1 cellular context compared by ENCODE assay signal in the genomic region with DNA sequence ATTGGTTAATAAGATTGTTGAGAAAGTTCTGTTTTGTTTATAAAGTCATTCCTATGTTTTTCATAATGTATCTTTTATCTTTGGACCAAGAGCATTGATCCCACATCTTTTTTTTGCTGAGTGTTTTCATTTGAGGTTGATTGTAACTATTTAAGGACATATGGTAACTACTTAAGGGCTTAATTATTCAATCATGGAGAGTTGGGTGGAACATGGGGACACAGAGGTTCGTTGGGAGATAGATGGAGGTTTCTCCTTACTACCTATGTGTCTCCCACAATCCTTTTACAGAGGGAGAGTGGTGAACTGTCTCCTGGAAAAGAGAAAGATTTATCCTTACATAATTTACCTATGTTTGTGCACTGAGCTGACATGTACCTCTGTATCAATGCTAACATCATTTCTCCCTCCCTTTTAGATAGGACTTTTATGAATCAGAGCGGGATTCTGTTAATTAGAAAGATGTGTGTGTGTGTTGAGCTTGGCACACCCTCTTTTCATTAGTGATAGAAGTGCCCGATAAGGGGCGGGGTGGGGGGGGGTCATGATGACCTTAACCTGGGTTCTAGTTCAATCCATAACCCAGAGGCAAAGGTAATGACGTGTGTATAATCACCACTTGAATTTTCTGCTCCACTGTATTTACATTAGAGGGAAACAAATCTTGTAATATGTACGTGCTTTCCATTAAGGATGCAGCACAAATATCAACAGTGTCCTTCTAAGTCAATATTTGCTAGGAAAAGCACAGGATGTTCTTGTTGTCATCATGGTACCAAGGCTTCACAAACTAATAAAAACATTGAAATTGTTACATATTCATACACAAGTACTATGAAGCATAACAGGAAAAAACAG.
A peak's percentile ranks its signal among the peaks of the same experiment; 100 is the strongest.
TF ChIP-seq lines count a peak whose summit lies in the region.

No MANE protein-coding gene starts in this region.

TF ChIP-seq in HepG2, 621 proteins besides CTCF, POLR2A, EP300 and RAD21 (continued from another document and continues in another):
- TF ChIP-seq SALL1 (CRISPR knock-in tag; IDR thresholded peaks at IDR 0.05) (peak; percentile 70; the same call in 1 of the 2 replicates), ZNF558 (CRISPR knock-in tag; IDR thresholded peaks at IDR 0.05; ENCODE audit: borderline replicate concordance) (no peak), ZNF776 (CRISPR knock-in tag; IDR thresholded peaks at IDR 0.05) (no peak), RNF2 (conservative IDR thresholded peaks at IDR 0.05; ENCODE audit: low read depth) (no peak), ZBTB8A (CRISPR knock-in tag; IDR thresholded peaks at IDR 0.05; ENCODE audit: borderline replicate concordance, low read depth) (peak; percentile 50; the same call in 1 of the 2 replicates), GLI4 (CRISPR knock-in tag; IDR thresholded peaks at IDR 0.05; ENCODE audit: borderline replicate concordance) (no peak), SOX5 (CRISPR knock-in tag; IDR thresholded peaks at IDR 0.05; ENCODE audit: borderline replicate concordance) (peak; percentile 92), HDAC1 (CRISPR knock-in tag; IDR thresholded peaks at IDR 0.05) (0 out of 2 replicates have a peak, but pooled peaks have one; percentile 19), RFX5 (IDR thresholded peaks at IDR 0.05; ENCODE audit: low read depth, low read length) (no peak), ZNF713 (CRISPR knock-in tag; IDR thresholded peaks at IDR 0.05) (no peak), GATA4 (IDR thresholded peaks at IDR 0.05; ENCODE audit: borderline replicate concordance, low read depth) (peak; percentile 97), MAFG (CRISPR knock-in tag; IDR thresholded peaks at IDR 0.05) (no peak), DMAP1 (CRISPR knock-in tag; IDR thresholded peaks at IDR 0.05) (no peak), REPIN1 (CRISPR knock-in tag; IDR thresholded peaks at IDR 0.05; ENCODE audit: borderline replicate concordance, low read depth) (no peak), PITX1 (CRISPR knock-in tag; IDR thresholded peaks at IDR 0.05) (peak; percentile 75; the same call in 1 of the 2 replicates), ZSCAN9 (CRISPR knock-in tag; IDR thresholded peaks at IDR 0.05; ENCODE audit: borderline replicate concordance) (peak; percentile 38; the same call in 1 of the 2 replicates), ZNF549 (CRISPR knock-in tag; IDR thresholded peaks at IDR 0.05) (no peak), CCDC6 (CRISPR knock-in tag; IDR thresholded peaks at IDR 0.05) (no peak), ZNF235 (CRISPR knock-in tag; IDR thresholded peaks at IDR 0.05; ENCODE audit: borderline replicate concordance) (no peak), ZNF775 (CRISPR knock-in tag; IDR thresholded peaks at IDR 0.05; ENCODE audit: borderline replicate concordance) (no peak), ZNF350 (CRISPR knock-in tag; IDR thresholded peaks at IDR 0.05; ENCODE audit: borderline replicate concordance, low read depth) (no peak), ATAD3A (CRISPR knock-in tag; IDR thresholded peaks at IDR 0.05) (no peak), EHMT2 (IDR thresholded peaks at IDR 0.05; ENCODE audit: borderline replicate concordance, low read depth, low read length) (no peak), MYC (CRISPR knock-in tag; IDR thresholded peaks at IDR 0.05; ENCODE audit: borderline replicate concordance) (no peak), HOXA3 (CRISPR knock-in tag; IDR thresholded peaks at IDR 0.05) (no peak), ATM (IDR thresholded peaks at IDR 0.05; ENCODE audit: borderline replicate concordance) (no peak), SNRNP70 (IDR thresholded peaks at IDR 0.05; ENCODE audit: low read depth, low read length) (no peak), MTA3 (CRISPR knock-in tag; IDR thresholded peaks at IDR 0.05) (no peak), CHCHD3 (CRISPR knock-in tag; IDR thresholded peaks at IDR 0.05) (no peak), SMYD3 (CRISPR knock-in tag; IDR thresholded peaks at IDR 0.05) (no peak), JUND (CRISPR knock-in tag; IDR thresholded peaks at IDR 0.05) (no peak), ZIK1 (CRISPR knock-in tag; IDR thresholded peaks at IDR 0.05; ENCODE audit: borderline replicate concordance, low read depth) (no peak), TSC22D2 (CRISPR knock-in tag; IDR thresholded peaks at IDR 0.05; ENCODE audit: borderline replicate concordance) (no peak), ZMAT3 (CRISPR knock-in tag; conservative IDR thresholded peaks at IDR 0.05) (0 out of 2 replicates have a peak, but pooled peaks have one; percentile 21), SAP130 (CRISPR knock-in tag; IDR thresholded peaks at IDR 0.05; ENCODE audit: low read depth) (peak; percentile 79), MTA1 (CRISPR knock-in tag; IDR thresholded peaks at IDR 0.05; ENCODE audit: borderline replicate concordance) (no peak), ZNF34 (CRISPR knock-in tag; IDR thresholded peaks at IDR 0.05; ENCODE audit: borderline replicate concordance) (no peak), FOXO1 (CRISPR knock-in tag; IDR thresholded peaks at IDR 0.05) (peak; percentile 99), TMF1 (CRISPR knock-in tag; IDR thresholded peaks at IDR 0.05; ENCODE audit: low read depth) (no peak), KDM5A (IDR thresholded peaks at IDR 0.05; ENCODE audit: borderline replicate concordance, low read length) (no peak), EEA1 (CRISPR knock-in tag; IDR thresholded peaks at IDR 0.05; ENCODE audit: borderline replicate concordance) (no peak), FOXM1 (CRISPR knock-in tag; IDR thresholded peaks at IDR 0.05) (no peak), PPARG (CRISPR knock-in tag; conservative IDR thresholded peaks at IDR 0.05) (peak; percentile 88), XRCC5 (optimal IDR thresholded peaks at IDR 0.05; ENCODE audit: low read length) (no peak), FOXJ3 (CRISPR knock-in tag; IDR thresholded peaks at IDR 0.05; ENCODE audit: borderline replicate concordance) (peak; percentile 85)
- TF ChIP-seq, protein P1, sequence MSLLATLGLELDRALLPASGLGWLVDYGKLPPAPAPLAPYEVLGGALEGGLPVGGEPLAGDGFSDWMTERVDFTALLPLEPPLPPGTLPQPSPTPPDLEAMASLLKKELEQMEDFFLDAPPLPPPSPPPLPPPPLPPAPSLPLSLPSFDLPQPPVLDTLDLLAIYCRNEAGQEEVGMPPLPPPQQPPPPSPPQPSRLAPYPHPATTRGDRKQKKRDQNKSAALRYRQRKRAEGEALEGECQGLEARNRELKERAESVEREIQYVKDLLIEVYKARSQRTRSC (CRISPR knock-in tag; IDR thresholded peaks at IDR 0.05; ENCODE audit: low read depth) = no peak
- TF ChIP-seq, protein P2, sequence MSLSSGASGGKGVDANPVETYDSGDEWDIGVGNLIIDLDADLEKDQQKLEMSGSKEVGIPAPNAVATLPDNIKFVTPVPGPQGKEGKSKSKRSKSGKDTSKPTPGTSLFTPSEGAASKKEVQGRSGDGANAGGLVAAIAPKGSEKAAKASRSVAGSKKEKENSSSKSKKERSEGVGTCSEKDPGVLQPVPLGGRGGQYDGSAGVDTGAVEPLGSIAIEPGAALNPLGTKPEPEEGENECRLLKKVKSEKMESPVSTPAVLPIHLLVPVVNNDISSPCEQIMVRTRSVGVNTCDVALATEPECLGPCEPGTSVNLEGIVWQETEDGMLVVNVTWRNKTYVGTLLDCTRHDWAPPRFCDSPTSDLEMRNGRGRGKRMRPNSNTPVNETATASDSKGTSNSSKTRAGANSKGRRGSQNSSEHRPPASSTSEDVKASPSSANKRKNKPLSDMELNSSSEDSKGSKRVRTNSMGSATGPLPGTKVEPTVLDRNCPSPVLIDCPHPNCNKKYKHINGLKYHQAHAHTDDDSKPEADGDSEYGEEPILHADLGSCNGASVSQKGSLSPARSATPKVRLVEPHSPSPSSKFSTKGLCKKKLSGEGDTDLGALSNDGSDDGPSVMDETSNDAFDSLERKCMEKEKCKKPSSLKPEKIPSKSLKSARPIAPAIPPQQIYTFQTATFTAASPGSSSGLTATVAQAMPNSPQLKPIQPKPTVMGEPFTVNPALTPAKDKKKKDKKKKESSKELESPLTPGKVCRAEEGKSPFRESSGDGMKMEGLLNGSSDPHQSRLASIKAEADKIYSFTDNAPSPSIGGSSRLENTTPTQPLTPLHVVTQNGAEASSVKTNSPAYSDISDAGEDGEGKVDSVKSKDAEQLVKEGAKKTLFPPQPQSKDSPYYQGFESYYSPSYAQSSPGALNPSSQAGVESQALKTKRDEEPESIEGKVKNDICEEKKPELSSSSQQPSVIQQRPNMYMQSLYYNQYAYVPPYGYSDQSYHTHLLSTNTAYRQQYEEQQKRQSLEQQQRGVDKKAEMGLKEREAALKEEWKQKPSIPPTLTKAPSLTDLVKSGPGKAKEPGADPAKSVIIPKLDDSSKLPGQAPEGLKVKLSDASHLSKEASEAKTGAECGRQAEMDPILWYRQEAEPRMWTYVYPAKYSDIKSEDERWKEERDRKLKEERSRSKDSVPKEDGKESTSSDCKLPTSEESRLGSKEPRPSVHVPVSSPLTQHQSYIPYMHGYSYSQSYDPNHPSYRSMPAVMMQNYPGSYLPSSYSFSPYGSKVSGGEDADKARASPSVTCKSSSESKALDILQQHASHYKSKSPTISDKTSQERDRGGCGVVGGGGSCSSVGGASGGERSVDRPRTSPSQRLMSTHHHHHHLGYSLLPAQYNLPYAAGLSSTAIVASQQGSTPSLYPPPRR (CRISPR knock-in tag; IDR thresholded peaks at IDR 0.05; ENCODE audit: borderline replicate concordance) = peak; percentile 94
- TF ChIP-seq, protein P3, sequence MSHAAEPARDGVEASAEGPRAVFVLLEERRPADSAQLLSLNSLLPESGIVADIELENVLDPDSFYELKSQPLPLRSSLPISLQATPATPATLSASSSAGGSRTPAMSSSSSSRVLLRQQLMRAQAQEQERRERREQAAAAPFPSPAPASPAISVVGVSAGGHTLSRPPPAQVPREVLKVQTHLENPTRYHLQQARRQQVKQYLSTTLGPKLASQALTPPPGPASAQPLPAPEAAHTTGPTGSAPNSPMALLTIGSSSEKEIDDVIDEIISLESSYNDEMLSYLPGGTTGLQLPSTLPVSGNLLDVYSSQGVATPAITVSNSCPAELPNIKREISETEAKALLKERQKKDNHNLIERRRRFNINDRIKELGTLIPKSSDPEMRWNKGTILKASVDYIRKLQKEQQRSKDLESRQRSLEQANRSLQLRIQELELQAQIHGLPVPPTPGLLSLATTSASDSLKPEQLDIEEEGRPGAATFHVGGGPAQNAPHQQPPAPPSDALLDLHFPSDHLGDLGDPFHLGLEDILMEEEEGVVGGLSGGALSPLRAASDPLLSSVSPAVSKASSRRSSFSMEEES (CRISPR knock-in tag; IDR thresholded peaks at IDR 0.05) = peak; percentile 80
- TF ChIP-seq, protein P4, sequence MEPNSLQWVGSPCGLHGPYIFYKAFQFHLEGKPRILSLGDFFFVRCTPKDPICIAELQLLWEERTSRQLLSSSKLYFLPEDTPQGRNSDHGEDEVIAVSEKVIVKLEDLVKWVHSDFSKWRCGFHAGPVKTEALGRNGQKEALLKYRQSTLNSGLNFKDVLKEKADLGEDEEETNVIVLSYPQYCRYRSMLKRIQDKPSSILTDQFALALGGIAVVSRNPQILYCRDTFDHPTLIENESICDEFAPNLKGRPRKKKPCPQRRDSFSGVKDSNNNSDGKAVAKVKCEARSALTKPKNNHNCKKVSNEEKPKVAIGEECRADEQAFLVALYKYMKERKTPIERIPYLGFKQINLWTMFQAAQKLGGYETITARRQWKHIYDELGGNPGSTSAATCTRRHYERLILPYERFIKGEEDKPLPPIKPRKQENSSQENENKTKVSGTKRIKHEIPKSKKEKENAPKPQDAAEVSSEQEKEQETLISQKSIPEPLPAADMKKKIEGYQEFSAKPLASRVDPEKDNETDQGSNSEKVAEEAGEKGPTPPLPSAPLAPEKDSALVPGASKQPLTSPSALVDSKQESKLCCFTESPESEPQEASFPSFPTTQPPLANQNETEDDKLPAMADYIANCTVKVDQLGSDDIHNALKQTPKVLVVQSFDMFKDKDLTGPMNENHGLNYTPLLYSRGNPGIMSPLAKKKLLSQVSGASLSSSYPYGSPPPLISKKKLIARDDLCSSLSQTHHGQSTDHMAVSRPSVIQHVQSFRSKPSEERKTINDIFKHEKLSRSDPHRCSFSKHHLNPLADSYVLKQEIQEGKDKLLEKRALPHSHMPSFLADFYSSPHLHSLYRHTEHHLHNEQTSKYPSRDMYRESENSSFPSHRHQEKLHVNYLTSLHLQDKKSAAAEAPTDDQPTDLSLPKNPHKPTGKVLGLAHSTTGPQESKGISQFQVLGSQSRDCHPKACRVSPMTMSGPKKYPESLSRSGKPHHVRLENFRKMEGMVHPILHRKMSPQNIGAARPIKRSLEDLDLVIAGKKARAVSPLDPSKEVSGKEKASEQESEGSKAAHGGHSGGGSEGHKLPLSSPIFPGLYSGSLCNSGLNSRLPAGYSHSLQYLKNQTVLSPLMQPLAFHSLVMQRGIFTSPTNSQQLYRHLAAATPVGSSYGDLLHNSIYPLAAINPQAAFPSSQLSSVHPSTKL (CRISPR knock-in tag; IDR thresholded peaks at IDR 0.05) = peak; percentile 97
- TF ChIP-seq, protein P5, sequence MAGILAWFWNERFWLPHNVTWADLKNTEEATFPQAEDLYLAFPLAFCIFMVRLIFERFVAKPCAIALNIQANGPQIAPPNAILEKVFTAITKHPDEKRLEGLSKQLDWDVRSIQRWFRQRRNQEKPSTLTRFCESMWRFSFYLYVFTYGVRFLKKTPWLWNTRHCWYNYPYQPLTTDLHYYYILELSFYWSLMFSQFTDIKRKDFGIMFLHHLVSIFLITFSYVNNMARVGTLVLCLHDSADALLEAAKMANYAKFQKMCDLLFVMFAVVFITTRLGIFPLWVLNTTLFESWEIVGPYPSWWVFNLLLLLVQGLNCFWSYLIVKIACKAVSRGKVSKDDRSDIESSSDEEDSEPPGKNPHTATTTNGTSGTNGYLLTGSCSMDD (CRISPR knock-in tag; IDR thresholded peaks at IDR 0.05) = no peak
- TF ChIP-seq, protein P6, sequence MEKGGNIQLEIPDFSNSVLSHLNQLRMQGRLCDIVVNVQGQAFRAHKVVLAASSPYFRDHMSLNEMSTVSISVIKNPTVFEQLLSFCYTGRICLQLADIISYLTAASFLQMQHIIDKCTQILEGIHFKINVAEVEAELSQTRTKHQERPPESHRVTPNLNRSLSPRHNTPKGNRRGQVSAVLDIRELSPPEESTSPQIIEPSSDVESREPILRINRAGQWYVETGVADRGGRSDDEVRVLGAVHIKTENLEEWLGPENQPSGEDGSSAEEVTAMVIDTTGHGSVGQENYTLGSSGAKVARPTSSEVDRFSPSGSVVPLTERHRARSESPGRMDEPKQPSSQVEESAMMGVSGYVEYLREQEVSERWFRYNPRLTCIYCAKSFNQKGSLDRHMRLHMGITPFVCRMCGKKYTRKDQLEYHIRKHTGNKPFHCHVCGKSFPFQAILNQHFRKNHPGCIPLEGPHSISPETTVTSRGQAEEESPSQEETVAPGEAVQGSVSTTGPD (CRISPR knock-in tag; IDR thresholded peaks at IDR 0.05) = no peak
